In genomic region chr4:170167678-170168077, GRCh38 we compare ENCODE assay signal across 25 cellular contexts.
"Had no signal": no experiment of that assay in that cellular context is flagged by ENCODE, and none has a peak within 500 bp of the region (broad histone marks: within the 10 kb centered on the region; RNA-seq: fewer than 3 reads in every experiment).

No MANE protein-coding gene starts in this region.

- H3K9me3 Mint-ChIP-seq: dendritic cell treated with granulocyte-macrophage colony-stimulating factor and Interleukin-4, amounts not matched to agents 40 ng/mL and 50 ng/mL, for 4 days had no signal

- DNase-seq: colonic mucosa; cortex of kidney; effector CD8-positive, alpha-beta T cell; effector memory CD8-positive, alpha-beta T cell; endodermal cell; erythroblast; esophagus squamous epithelium; foreskin fibroblast; foreskin melanocyte; gastrocnemius medialis; glutamatergic neuron; head of caudate nucleus; heart right ventricle; hippocampal formation; left cardiac atrium; left ventricle myocardium superior; lower lobe of right lung; mesenchymal stem cell; mucosa of descending colon; naive B cell had no signal

- H3K27me3 ChIP-seq: colonic mucosa, esophagus squamous epithelium, gastrocnemius medialis, heart right ventricle, left lung had no signal

- H3K36me3 ChIP-seq: colonic mucosa, esophagus squamous epithelium, gastrocnemius medialis, heart right ventricle, left lung, lower lobe of right lung had no signal

- H3K27me3 Mint-ChIP-seq: dendritic cell treated with granulocyte-macrophage colony-stimulating factor and Interleukin-4, amounts not matched to agents 40 ng/mL and 50 ng/mL, for 4 days; effector memory CD8-positive, alpha-beta T cell had no signal

- H3K4me1 ChIP-seq: colonic mucosa, esophagus squamous epithelium, gastrocnemius medialis, heart right ventricle, left lung, lower lobe of right lung had no signal

- H3K27ac Mint-ChIP-seq: dendritic cell treated with granulocyte-macrophage colony-stimulating factor and Interleukin-4, amounts not matched to agents 40 ng/mL and 50 ng/mL, for 4 days; effector memory CD8-positive, alpha-beta T cell; endodermal cell; mesothelial cell of epicardium; naive B cell had no signal

- H3K4me3 Mint-ChIP-seq: dendritic cell treated with granulocyte-macrophage colony-stimulating factor and Interleukin-4, amounts not matched to agents 40 ng/mL and 50 ng/mL, for 4 days; effector memory CD8-positive, alpha-beta T cell; endodermal cell; mesothelial cell of epicardium; naive B cell had no signal

- H3K4me3 ChIP-seq: colonic mucosa, esophagus squamous epithelium, gastrocnemius medialis, heart right ventricle, left lung, lower lobe of right lung, mucosa of descending colon had no signal

- H3K27ac ChIP-seq: colonic mucosa, epithelial cell of prostate, esophagus squamous epithelium, gastrocnemius medialis, heart right ventricle, left lung, lower lobe of right lung had no signal

- ATAC-seq: effector memory CD8-positive, alpha-beta T cell; esophagus mucosa; gastrocnemius medialis; heart right ventricle; left cardiac atrium; left lung; left ventricle myocardium superior; lower lobe of right lung; mucosa of descending colon had no signal

- H3K36me3 Mint-ChIP-seq: mesothelial cell of epicardium, naive B cell had no signal

- H3K4me1 Mint-ChIP-seq: naive B cell had no signal
